15 cellular contexts compared by ENCODE assay signal in genomic region chr3:66638717-66639116, GRCh38.
A peak's percentile ranks its signal among the peaks of the same experiment; 100 is the strongest.
DNase-seq lines count a peak whose midpoint lies in the region; TF ChIP-seq lines count a peak whose summit lies in the region.
"Had no signal": no experiment of that assay in that cellular context is flagged by ENCODE, and none has a peak within 500 bp of the region (broad histone marks: within the 10 kb centered on the region; RNA-seq: fewer than 3 reads in every experiment).

No MANE protein-coding gene starts in this region.

- peaks cover 2% of the 10 kb centered on the region for H3K4me1 Mint-ChIP-seq in endodermal cell

- CTCF ChIA-PET in A673 (lab: Charles Lee), result no interaction called here

- DNase-seq in A673 (ENCODE audit: low spot score) (peak; percentile 10), GM19240 (ENCODE audit: insufficient read length, low spot score) (peak; percentile 13), NOMO-1 (lab: John Stamatoyannopoulos, UW; ENCODE audit: unreplicated experiment in 2 of 2) (peak; percentile 90 to 94), endodermal cell (no peak), uterus (no peak), tibial nerve (ENCODE audit: low spot score in 2 of 2) (no peak), osteoblast (ENCODE audit: insufficient read length, low spot score, missing footprints) (no peak), NCI-H2196 (lab: John Stamatoyannopoulos, UW; ENCODE audit: unreplicated experiment) (no peak)
- DNase-seq: DMS53; foreskin melanocyte; NCI-H1436 treated with DMSO at 0.1 percent for 48 hours; stimulated activated CD4-positive, alpha-beta T cell treated with anti-CD3 and anti-CD28 coated beads, Interleukin-12 subunit alpha, Interleukin-12 subunit beta, amount 100 ng/mL, for 4 hours; T-helper 2 cell had no signal

- no TSS peak for BruUV-seq in A673 (replicated peaks; lab: Mats Ljungman, UMichigan)

- no peak for TF ChIP-seq EP300 in tibial nerve (IDR thresholded peaks at IDR 0.05)

- H3K27me3 Mint-ChIP-seq in endodermal cell (ENCODE audit: insufficient read depth), result no peaks in the 10 kb centered on the region

- no peaks in the 10 kb centered on the region for H3K9me3 Mint-ChIP-seq in endodermal cell

- H3K27me3 ChIP-seq in A673 (replicated peaks; ENCODE audit: insufficient read depth, low read depth, low read length, poor library complexity) (no peaks in the 10 kb centered on the region), endodermal cell (ENCODE audit: control insufficient read depth, insufficient read depth, low read length, poor library complexity, severe bottlenecking) (no peaks in the 10 kb centered on the region), uterus (no peaks in the 10 kb centered on the region), tibial nerve (no peaks in the 10 kb centered on the region), osteoblast (ENCODE audit: insufficient read depth, low read length) (no peaks in the 10 kb centered on the region)
- H3K27me3 ChIP-seq: neutrophil had no signal

- H2AFZ ChIP-seq in osteoblast (ENCODE audit: low read length), result no peak overlapping the region

- no peaks in the 10 kb centered on the region for H4K20me1 ChIP-seq in osteoblast (ENCODE audit: insufficient read depth, low read length)

- no peak overlapping the region for H3K27ac ChIP-seq in A673 (ENCODE audit: low read depth, low read length, poor library complexity, severe bottlenecking)
- no peak overlapping the region for H3K27ac ChIP-seq in endodermal cell (ENCODE audit: low read depth, low read length)
- H3K27ac ChIP-seq in uterus, result no peak overlapping the region
- no peak overlapping the region for H3K27ac ChIP-seq in tibial nerve
- no peak overlapping the region for H3K27ac ChIP-seq in osteoblast (ENCODE audit: low read depth, low read length)
- H3K27ac ChIP-seq: neutrophil had no signal

- H3K9ac ChIP-seq in endodermal cell (ENCODE audit: extremely low read depth, low read length, poor library complexity, severe bottlenecking), result no peak overlapping the region

- no peak overlapping the region for H3K4me3 Mint-ChIP-seq in endodermal cell
- H3K4me3 Mint-ChIP-seq: activated naive CD8-positive, alpha-beta T cell had no signal

- H3K36me3 ChIP-seq in A673 (ENCODE audit: insufficient read depth, low read length, poor library complexity, severe bottlenecking) (no peaks in the 10 kb centered on the region), endodermal cell (ENCODE audit: control insufficient read depth, insufficient read depth, low read length) (no peaks in the 10 kb centered on the region), uterus (no peaks in the 10 kb centered on the region), tibial nerve (no peaks in the 10 kb centered on the region), osteoblast (ENCODE audit: insufficient read depth, low read length) (no peaks in the 10 kb centered on the region)
- H3K36me3 ChIP-seq: neutrophil had no signal

- POLR2A ChIA-PET in A673 (lab: Charles Lee; ENCODE audit: low non-redundant PET), result no interaction called here

- no peaks in the 10 kb centered on the region for H3K79me2 ChIP-seq in osteoblast (ENCODE audit: insufficient read depth, low read length)

- no peaks in the 10 kb centered on the region for H3K4me1 ChIP-seq in A673 (ENCODE audit: insufficient read depth, low read length, poor library complexity, severe bottlenecking)
- no peaks in the 10 kb centered on the region for H3K4me1 ChIP-seq in endodermal cell (ENCODE audit: control insufficient read depth, insufficient read depth, low read length)
- H3K4me1 ChIP-seq in uterus, result no peaks in the 10 kb centered on the region
- no peaks in the 10 kb centered on the region for H3K4me1 ChIP-seq in tibial nerve
- no peaks in the 10 kb centered on the region for H3K4me1 ChIP-seq in osteoblast (ENCODE audit: insufficient read depth, low read length)

- intact Hi-C loops in A673 (cut with micrococcal nuclease; ENCODE audit: unreplicated experiment) (no loop called here), uterus (cut with DNase I; ENCODE audit: low total_unique reads) (no loop called here)

- no peaks in the 10 kb centered on the region for H3K36me3 Mint-ChIP-seq in endodermal cell (ENCODE audit: low read depth)
- H3K36me3 Mint-ChIP-seq: activated naive CD8-positive, alpha-beta T cell had no signal

- WGBS in endodermal cell (ENCODE audit: insufficient coverage in 1 of 2, insufficient read length in 1 of 2), 2 experiments, result 30 to 50% methylated on average over 1 to 6 of the region's 6 CpGs
- 53 to 63% methylated on average over 6 of the region's 6 CpGs for WGBS in tibial nerve, 2 donors

- no peak for TF ChIP-seq POLR2A in uterus (IDR thresholded peaks at IDR 0.05)
- no peak for TF ChIP-seq POLR2A in tibial nerve (IDR thresholded peaks at IDR 0.05)

- no peak overlapping the region for H3K4me3 ChIP-seq in A673 (ENCODE audit: low read depth, low read length, poor library complexity, severe bottlenecking)
- H3K4me3 ChIP-seq in endodermal cell (ENCODE audit: low read length), result no peak overlapping the region
- no peak overlapping the region for H3K4me3 ChIP-seq in uterus
- no peak overlapping the region for H3K4me3 ChIP-seq in tibial nerve
- H3K4me3 ChIP-seq in osteoblast (ENCODE audit: insufficient read depth, low read length), result no peak overlapping the region

- TF ChIP-seq CTCF in A673 (conservative IDR thresholded peaks at IDR 0.05; ENCODE audit: low read depth, low read length) (0 out of 2 replicates have a peak, but pooled peaks have one; percentile 23), endodermal cell (conservative IDR thresholded peaks at IDR 0.05) (peak; percentile 75), uterus (IDR thresholded peaks at IDR 0.05) (no peak), tibial nerve (IDR thresholded peaks at IDR 0.05) (no peak), osteoblast (IDR thresholded peaks at IDR 0.05; ENCODE audit: extremely low read depth, low read depth, low read length) (no peak)

- no peak overlapping the region for H3K4me2 ChIP-seq in osteoblast (ENCODE audit: insufficient read depth, low read length)

- H3K27ac Mint-ChIP-seq in endodermal cell, result no peak overlapping the region
- H3K27ac Mint-ChIP-seq: activated naive CD8-positive, alpha-beta T cell had no signal

- H3K9me3 ChIP-seq in A673 (ENCODE audit: low read depth, low read length, poor library complexity, severe bottlenecking), result no peaks in the 10 kb centered on the region
- no peaks in the 10 kb centered on the region for H3K9me3 ChIP-seq in endodermal cell (ENCODE audit: control insufficient read depth, low read length)
- H3K9me3 ChIP-seq in uterus, result no peaks in the 10 kb centered on the region
- no peaks in the 10 kb centered on the region for H3K9me3 ChIP-seq in tibial nerve
- no peaks in the 10 kb centered on the region for H3K9me3 ChIP-seq in osteoblast (ENCODE audit: low read depth, low read length)
- H3K9me3 ChIP-seq: neutrophil had no signal

Comparison
In these comparisons a context has a peak if more than half of its experiments do, and no peak if none do; other contexts are left out.
1. DNase-seq: peak in A673 (single experiment), GM19240 (single experiment) and NOMO-1 (2 of 2); none in endodermal cell (single experiment), uterus (0 of 2), tibial nerve (0 of 2), osteoblast (single experiment) and NCI-H2196 (single experiment).
2. CTCF ChIP-seq: peak in A673 (single experiment) and endodermal cell (single experiment); none in uterus (0 of 4), tibial nerve (0 of 5) and osteoblast (single experiment).